8 cellular contexts compared by ENCODE assay signal in the genomic region with DNA sequence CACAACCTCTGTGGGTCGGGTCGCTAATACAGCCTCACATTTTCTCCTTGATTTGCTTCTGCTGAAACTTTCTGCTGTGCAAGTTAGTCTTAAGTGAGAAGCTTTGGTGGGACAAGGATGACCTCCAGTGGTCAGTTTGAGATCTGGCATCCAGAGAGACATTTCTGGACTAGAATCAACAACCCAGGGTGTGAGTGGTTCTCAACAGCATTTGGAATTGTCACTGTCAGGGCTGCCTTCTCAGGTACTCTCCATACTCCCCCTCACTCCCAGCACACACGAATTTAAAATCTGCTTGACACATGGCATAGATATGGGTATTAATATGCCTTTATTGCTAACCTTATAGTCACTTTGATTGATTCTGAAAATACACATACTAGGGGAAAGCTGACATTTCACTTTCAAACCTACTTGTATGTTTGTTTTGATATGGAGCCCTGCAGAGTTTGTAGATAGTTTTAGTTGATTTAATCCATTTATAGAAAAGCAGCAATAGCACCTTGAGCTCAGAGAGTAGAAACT. TPM values are rescaled to one million over a fixed set of nuclear protein-coding genes. Genes with fewer than 3 reads are reported as not detected.
DNase-seq lines count a peak whose midpoint lies in the region; ATAC-seq, FAIRE-seq and TF ChIP-seq lines count a peak whose summit lies in the region.

No MANE protein-coding gene starts in this region.

- H3K27ac ChIP-seq in brain microvascular endothelial cell: no peak overlapping the region

- peak; percentile 53 for FAIRE-seq in G401.6 (lab: Jason Lieb, UNC)

- in situ Hi-C loops in brain microvascular endothelial cell (cut with HindIII; ENCODE audit: low pct_ligation_motif_present, low sequenced_read_pairs): no loop called here

- H3K4me3 Mint-ChIP-seq in T-helper 17 cell: no peak overlapping the region

- no peak overlapping the region for H3K27ac Mint-ChIP-seq in T-helper 17 cell

- H3K4me1 Mint-ChIP-seq in T-helper 17 cell: peaks cover 4% of the 10 kb centered on the region

- peaks cover 68% of the 10 kb centered on the region for H3K27me3 Mint-ChIP-seq in T-helper 17 cell

- POLR2A ChIA-PET in HEK293T (lab: Yijun Ruan, JAX): no interaction called here

- H3K36me3 ChIP-seq in brain microvascular endothelial cell (replicated peaks): no peaks in the 10 kb centered on the region

- no peaks in the 10 kb centered on the region for H3K9me3 ChIP-seq in T-helper 17 cell (ENCODE audit: control insufficient read depth, low read length, poor library complexity, severe bottlenecking)

- no peak overlapping the region for H3K4me3 ChIP-seq in brain microvascular endothelial cell (ENCODE audit: low read depth, low read length)

- no peaks in the 10 kb centered on the region for H3K27me3 ChIP-seq in brain microvascular endothelial cell (replicated peaks)

- ATAC-seq in T-helper 17 cell: peak; percentile 73

- DNase-seq in HEK293T (ENCODE audit: extremely low spot score): peak; percentile 70
- DNase-seq in NCI-H1694 (lab: John Stamatoyannopoulos, UW): peak; percentile 51
- peak in 1 of 3 donors; percentile 24 for DNase-seq in T-helper 17 cell
- DNase-seq in brain microvascular endothelial cell: peak; percentile 59
- peak; percentile 72 for DNase-seq in iPS-NIHi11 (ENCODE audit: low spot score)
- DNase-seq in stimulated activated CD4-positive, alpha-beta T cell treated with anti-CD3 and anti-CD28 coated beads, Interleukin-12 subunit alpha, Interleukin-12 subunit beta, amount 100 ng/mL, for 48 hours (ENCODE audit: low read depth in 2 of 3, low spot score in 1 of 3): peak in 2 of 3 donors; percentile 8 to 44
- no peak for DNase-seq in cortex of kidney (lab: John Stamatoyannopoulos, UW)

- peak; percentile 83 for TF ChIP-seq CTCF in brain microvascular endothelial cell (IDR thresholded peaks at IDR 0.05; ENCODE audit: low read depth, low read length, missing control alignments)

- CTCF ChIA-PET in HEK293T (lab: Yijun Ruan, JAX): interaction anchor here (0.5 to 1.2 kb wide), 5 partner anchors 9 to 243 kb away, joined by 4 to 6 read pairs (median 5); no protein-coding TSS in a partner anchor

- no peaks in the 10 kb centered on the region for H3K36me3 Mint-ChIP-seq in T-helper 17 cell (ENCODE audit: low read depth)

TF ChIP-seq in HEK293T, 16 proteins besides CTCF, POLR2A, EP300 and RAD21:
- TF ChIP-seq SUZ12 (IDR thresholded peaks at IDR 0.05) (no peak), CTBP1 (IDR thresholded peaks at IDR 0.05; ENCODE audit: borderline replicate concordance) (no peak), SP1 (IDR thresholded peaks at IDR 0.05) (no peak), HDGF (IDR thresholded peaks at IDR 0.05; ENCODE audit: borderline replicate concordance) (no peak), NFRKB (IDR thresholded peaks at IDR 0.05) (no peak), FOXM1 (IDR thresholded peaks at IDR 0.05; ENCODE audit: borderline replicate concordance) (no peak), TARDBP (IDR thresholded peaks at IDR 0.05) (no peak), ZNF384 (IDR thresholded peaks at IDR 0.05) (no peak), BHLHE40 (IDR thresholded peaks at IDR 0.05; ENCODE audit: borderline replicate concordance) (no peak), ELF4 (IDR thresholded peaks at IDR 0.05) (no peak), LEF1 (IDR thresholded peaks at IDR 0.05; ENCODE audit: borderline replicate concordance) (no peak), L3MBTL2 (conservative IDR thresholded peaks at IDR 0.05) (no peak), FOXK2 (IDR thresholded peaks at IDR 0.05) (no peak)

RNA-seq across cellular contexts. Expression of a gene that starts 13.2 kb away (rescaled TPM):
- total RNA-seq in T-helper 17 cell: not detected

RNA-seq across cellular contexts. Expression of a gene that starts 31.5 kb away (rescaled TPM):
- 10 to 100 TPM; 44.5 to 45.3 TPM for total RNA-seq in T-helper 17 cell
